In genomic region chr11:111410951-111411350, GRCh38 we compare ENCODE assay signal across 28 cellular contexts. TPM values are rescaled to one million over a fixed set of nuclear protein-coding genes. Genes with fewer than 3 reads are reported as not detected.
"Had no signal": no experiment of that assay in that cellular context is flagged by ENCODE, and none has a peak within 500 bp of the region (broad histone marks: within the 10 kb centered on the region; RNA-seq: fewer than 3 reads in every experiment).

No MANE protein-coding gene starts in this region.

- H3K9me3 Mint-ChIP-seq: activated naive CD4-positive, alpha-beta T cell treated with anti-CD3 and anti-CD28 coated beads for 36 hours; activated naive CD8-positive, alpha-beta T cell treated with anti-CD3 and anti-CD28 coated beads, Interleukin-2, amount 10 ng/mL, durations not matched to agents 7 days and 5 days; activated T-cell treated with anti-CD3 and anti-CD28 coated beads, Interleukin-2, amount 50 U/mL, for 4 hours; nephron; stimulated activated effector memory CD8-positive, alpha-beta T cell treated with anti-CD3 and anti-CD28 coated beads, Interleukin-12 subunit alpha, Interleukin-12 subunit beta, amount 100 ng/mL, for 72 hours; type B pancreatic cell had no signal

- DNase-seq: activated CD4-positive, alpha-beta T cell treated with anti-CD3 and anti-CD28 coated beads, Interleukin-2, amount 50 U/mL, for 4 hours; activated CD8-positive, alpha-beta memory T cell treated with anti-CD3 and anti-CD28 coated beads, Interleukin-2, amount 50 U/mL, for 48 hours; activated effector memory CD4-positive, alpha-beta T cell treated with Interleukin-2 at 50 U/mL for 16 hours; activated naive CD4-positive, alpha-beta T cell treated with anti-CD3 and anti-CD28 coated beads for 36 hours; activated naive CD8-positive, alpha-beta T cell treated with anti-CD3 and anti-CD28 coated beads, Interleukin-2, amount 10 ng/mL, durations not matched to agents 7 days and 5 days; activated T-cell treated with anti-CD3 and anti-CD28 coated beads, Interleukin-2, amount 50 U/mL, for 4 hours; amniotic stem cell; colonic mucosa; glutamatergic neuron; hippocampal formation; left ventricle myocardium inferior; midbrain; right lobe of liver; stimulated activated CD4-positive, alpha-beta T cell treated with anti-CD3 and anti-CD28 coated beads, Interleukin-2, amount 100 ng/mL, for 24 hours; T-helper 1 cell; testis had no signal

- H3K27ac Mint-ChIP-seq: activated naive CD4-positive, alpha-beta T cell treated with anti-CD3 and anti-CD28 coated beads for 36 hours; activated naive CD8-positive, alpha-beta T cell treated with anti-CD3 and anti-CD28 coated beads, Interleukin-2, amount 10 ng/mL, durations not matched to agents 7 days and 5 days; nephron; stimulated activated effector memory CD8-positive, alpha-beta T cell treated with anti-CD3 and anti-CD28 coated beads, Interleukin-12 subunit alpha, Interleukin-12 subunit beta, amount 100 ng/mL, for 72 hours; type B pancreatic cell had no signal

- H2AFZ ChIP-seq: parathyroid adenoma had no signal

- H3K36me3 ChIP-seq: colonic mucosa, esophagus muscularis mucosa, left ventricle myocardium inferior, right lobe of liver, WERI-Rb-1 had no signal

- H3K79me2 ChIP-seq: parathyroid adenoma had no signal

- H3K4me3 Mint-ChIP-seq: activated naive CD4-positive, alpha-beta T cell treated with anti-CD3 and anti-CD28 coated beads for 36 hours; activated naive CD8-positive, alpha-beta T cell treated with anti-CD3 and anti-CD28 coated beads, Interleukin-2, amount 10 ng/mL, durations not matched to agents 7 days and 5 days; activated T-cell treated with anti-CD3 and anti-CD28 coated beads, Interleukin-2, amount 50 U/mL, for 4 hours; nephron; stimulated activated effector memory CD8-positive, alpha-beta T cell treated with anti-CD3 and anti-CD28 coated beads, Interleukin-12 subunit alpha, Interleukin-12 subunit beta, amount 100 ng/mL, for 72 hours; type B pancreatic cell had no signal

- ATAC-seq: activated T-cell treated with anti-CD3 and anti-CD28 coated beads, Interleukin-2, amount 50 U/mL, for 4 hours; right lobe of liver; stimulated activated effector memory CD8-positive, alpha-beta T cell treated with anti-CD3 and anti-CD28 coated beads, Interleukin-12 subunit alpha, Interleukin-12 subunit beta, amount 100 ng/mL, for 72 hours had no signal

- H3K9me3 ChIP-seq: colonic mucosa, esophagus muscularis mucosa, left ventricle myocardium inferior, right lobe of liver, testis had no signal

- FAIRE-seq: bronchial epithelial cell, frontal cortex, TTC549 had no signal

- H3K4me1 ChIP-seq: colonic mucosa, esophagus muscularis mucosa, left ventricle myocardium inferior, right lobe of liver, testis had no signal

- H3K4me3 ChIP-seq: colonic mucosa, esophagus muscularis mucosa, left ventricle myocardium inferior, right lobe of liver, skin epidermis, testis had no signal

- H3K36me3 Mint-ChIP-seq: stimulated activated effector memory CD8-positive, alpha-beta T cell treated with anti-CD3 and anti-CD28 coated beads, Interleukin-12 subunit alpha, Interleukin-12 subunit beta, amount 100 ng/mL, for 72 hours; type B pancreatic cell had no signal

- H3K9ac ChIP-seq: parathyroid adenoma had no signal

- H3K27me3 ChIP-seq: colonic mucosa, esophagus muscularis mucosa, right lobe of liver, testis had no signal

RNA-seq across cellular contexts. Expression of gene POU2AF1, which starts 31.9 kb away (rescaled TPM):
- total RNA-seq: bronchial epithelial cell, frontal cortex, lung microvascular endothelial cell, pulmonary artery endothelial cell had no signal
